In genomic region chr5:59810041-59810440, GRCh38 we compare ENCODE assay signal across 8 cellular contexts.
DNase-seq lines count a peak whose midpoint lies in the region; ATAC-seq and TF ChIP-seq lines count a peak whose summit lies in the region.

No MANE protein-coding gene starts in this region.

- no peak overlapping the region for H3K27ac ChIP-seq in liver (ENCODE audit: low read depth in 1 of 2, low read length in 2 of 2)

- WGBS in liver, result 3% methylated on average over 14 of the region's 14 CpGs

- no peaks in the 10 kb centered on the region for H3K36me3 ChIP-seq in liver (ENCODE audit: control insufficient read depth in 4 of 4, insufficient read depth in 3 of 4, low read depth in 1 of 4, low read length in 3 of 4)

- H3K27me3 ChIP-seq in liver (ENCODE audit: control insufficient read depth in 4 of 4, insufficient read depth in 4 of 4, low read length in 3 of 4), result no peaks in the 10 kb centered on the region

- H3K4me3 ChIP-seq in liver (ENCODE audit: low read depth in 1 of 3, low read length in 3 of 3), result peak overlapping the region in 1 of 3 donors; percentile 13

- peak; percentile 89 to 93 for TF ChIP-seq RAD21 in liver (IDR thresholded peaks at IDR 0.05)

- TF ChIP-seq CTCF in liver (IDR thresholded peaks at IDR 0.05; ENCODE audit: low read depth, low read length, missing input control), result peak; percentile 92

- DNase-seq in NCI-H2107 treated with DMSO at 0.1 percent for 48 hours (lab: John Stamatoyannopoulos, UW; ENCODE audit: unreplicated experiment) (peak; percentile 16), NCI-H2107 (lab: John Stamatoyannopoulos, UW) (no peak), NCI-H2081 treated with DMSO at 0.1 percent for 48 hours (lab: John Stamatoyannopoulos, UW) (peak; percentile 7), dermis blood vessel endothelial cell (peak; percentile 82)
- peak; percentile 70 for DNase-seq in activated CD4-positive, alpha-beta T cell treated with anti-CD3 and anti-CD28 coated beads for 48 hours
- DNase-seq in stimulated activated CD4-positive, alpha-beta T cell treated with anti-CD3 and anti-CD28 coated beads, TNF-alpha, amount 100 ng/mL, for 4 hours (ENCODE audit: low read depth in 3 of 3), result peak; percentile 13 to 30 (median 25)

- H3K9ac ChIP-seq in liver (ENCODE audit: low read depth in 1 of 2, low read length in 2 of 2), result peak overlapping the region in 1 of 2 donors; percentile 22

- peaks cover 0 to 3% (median 2%) of the 10 kb centered on the region in 4 donors for H3K4me1 ChIP-seq in liver (ENCODE audit: control insufficient read depth in 4 of 4, insufficient read depth in 4 of 4, low read length in 3 of 4)

- H3K9me3 ChIP-seq in liver (ENCODE audit: control insufficient read depth in 4 of 4, low read length in 3 of 4), result no peaks in the 10 kb centered on the region

- peak; percentile 69 for ATAC-seq in HG02678 (IDR thresholded peaks at IDR 0.05; ENCODE audit: unreplicated experiment)

TF ChIP-seq in liver, 16 proteins besides CTCF, POLR2A, EP300 and RAD21:
- TF ChIP-seq REST (IDR thresholded peaks at IDR 0.05), result no peak
- no peak for TF ChIP-seq YY1 (IDR thresholded peaks at IDR 0.05)
- TF ChIP-seq FOXA2 (IDR thresholded peaks at IDR 0.05), result no peak
- no peak for TF ChIP-seq GABPA (IDR thresholded peaks at IDR 0.05 in 1 of 2, conservative IDR thresholded peaks at IDR 0.05 in 1 of 2)
- TF ChIP-seq JUND (IDR thresholded peaks at IDR 0.05), result no peak
- no peak for TF ChIP-seq FOXA1 (IDR thresholded peaks at IDR 0.05)
- no peak for TF ChIP-seq SP1 (IDR thresholded peaks at IDR 0.05)
- TF ChIP-seq RXRA (IDR thresholded peaks at IDR 0.05), result no peak
- TF ChIP-seq MAX (IDR thresholded peaks at IDR 0.05), result no peak
- TF ChIP-seq HNF4A (conservative IDR thresholded peaks at IDR 0.05), result no peak
- no peak for TF ChIP-seq NR2F2 (IDR thresholded peaks at IDR 0.05)
- TF ChIP-seq HNF4G (IDR thresholded peaks at IDR 0.05), result no peak
- no peak for TF ChIP-seq ATF3 (IDR thresholded peaks at IDR 0.05)
- no peak for TF ChIP-seq ZBTB33 (IDR thresholded peaks at IDR 0.05)
- TF ChIP-seq EGR1 (IDR thresholded peaks at IDR 0.05; ENCODE audit: low read depth in 2 of 2), result no peak
- TF ChIP-seq TAF1 (conservative IDR thresholded peaks at IDR 0.05), result no peak
